ENCODE assay signal across 8 cellular contexts in genomic region chr22:37428649-37429586, GRCh38. TPM values are rescaled to one million over a fixed set of nuclear protein-coding genes. Genes with fewer than 3 reads are reported as not detected.
A peak's percentile ranks its signal among the peaks of the same experiment; 100 is the strongest.
DNase-seq lines count a peak whose midpoint lies in the region; ATAC-seq, FAIRE-seq and TF ChIP-seq lines count a peak whose summit lies in the region.

No MANE protein-coding gene starts in this region.

- no peaks in the 10 kb centered on the region for H3K9me3 ChIP-seq in mucosa of descending colon

- H3K36me3 Mint-ChIP-seq in WTC11: no peaks in the 10 kb centered on the region
- peaks cover 3% of the 10 kb centered on the region for H3K36me3 Mint-ChIP-seq in central memory CD8-positive, alpha-beta T cell (ENCODE audit: insufficient read depth)

- FAIRE-seq in D721Med (lab: Jason Lieb, UNC): no peak

- peak overlapping the region; percentile 47 for H3K4me3 Mint-ChIP-seq in WTC11
- H3K4me3 Mint-ChIP-seq in central memory CD8-positive, alpha-beta T cell: peak overlapping the region; percentile 64

- POLR2A ChIA-PET in WTC11 (lab: Charles Lee): no interaction called here

- peaks cover 4% of the 10 kb centered on the region for H3K4me1 ChIP-seq in mucosa of descending colon (ENCODE audit: low read depth)

- H3K9me3 Mint-ChIP-seq in WTC11: 0 out of 2 replicates have a peak, but pooled peaks cover 4% of the 10 kb centered on the region
- no peaks in the 10 kb centered on the region for H3K9me3 Mint-ChIP-seq in central memory CD8-positive, alpha-beta T cell

- peaks cover 14% of the 10 kb centered on the region for H3K4me1 Mint-ChIP-seq in WTC11
- peaks cover 19% of the 10 kb centered on the region for H3K4me1 Mint-ChIP-seq in central memory CD8-positive, alpha-beta T cell

- H3K27ac Mint-ChIP-seq in WTC11: no peak overlapping the region
- no peak overlapping the region for H3K27ac Mint-ChIP-seq in central memory CD8-positive, alpha-beta T cell (ENCODE audit: low read depth)

- intact Hi-C loops in mucosa of descending colon (cut with DNase I, micrococcal nuclease): loop anchor here in 1 of 2 donors (5.0 kb wide), 1 partner anchor 112 kb away; no protein-coding TSS in a partner anchor

- H3K27me3 Mint-ChIP-seq in WTC11 (ENCODE audit: low read depth): peaks cover 50% of the 10 kb centered on the region
- H3K27me3 Mint-ChIP-seq in central memory CD8-positive, alpha-beta T cell: peaks cover 78% of the 10 kb centered on the region

- DNase-seq in D721Med (ENCODE audit: insufficient read length, low spot score): no peak
- peak; percentile 46 for DNase-seq in LHCN-M2 (ENCODE audit: low read depth)
- peak; percentile 81 for DNase-seq in WTC11 (ENCODE audit: low spot score)
- peak; percentile 30 to 44 for DNase-seq in central memory CD8-positive, alpha-beta T cell (ENCODE audit: low spot score in 2 of 2)
- peak in 2 of 3 donors; percentile 55 to 62 for DNase-seq in mucosa of descending colon
- peak; percentile 60 for DNase-seq in superior temporal gyrus (ENCODE audit: extremely low spot score)

- TF ChIP-seq CTCF in D721Med (IDR thresholded peaks at IDR 0.05; ENCODE audit: insufficient read depth, missing control alignments) (peak; percentile 63), WTC11 (IDR thresholded peaks at IDR 0.05) (peak; percentile 68), mucosa of descending colon (IDR thresholded peaks at IDR 0.05) (peak; percentile 46)

- no peaks in the 10 kb centered on the region for H3K36me3 ChIP-seq in mucosa of descending colon (ENCODE audit: low read depth)

- no peak overlapping the region for H3K4me3 ChIP-seq in mucosa of descending colon

- ATAC-seq in WTC11 (peak; percentile 63), mucosa of descending colon (peak; percentile 50), GM19452 (IDR thresholded peaks at IDR 0.05; ENCODE audit: unreplicated experiment) (no peak), HG02798 (IDR thresholded peaks at IDR 0.05; ENCODE audit: poor library complexity, unreplicated experiment) (no peak)
- ATAC-seq in central memory CD8-positive, alpha-beta T cell (replicated peaks; ENCODE audit: extremely low read depth, poor library complexity, severe bottlenecking): peak; percentile 36

- CTCF ChIA-PET in WTC11 (lab: Charles Lee): interaction anchor here (0.5 to 4.5 kb wide), 55 partner anchors 9 to 377 kb away, joined by 3 to 69 read pairs (median 5); partner anchors contain the start of gene KCTD17

TF ChIP-seq in WTC11, 78 proteins besides CTCF, POLR2A, EP300 and RAD21:
- TF ChIP-seq PRDM15 (CRISPR knock-in tag; IDR thresholded peaks at IDR 0.05) (peak; percentile 54; the same call in 1 of the 2 replicates), TCF7 (CRISPR knock-in tag; IDR thresholded peaks at IDR 0.05; ENCODE audit: low read depth) (no peak), ZNF263 (CRISPR knock-in tag; IDR thresholded peaks at IDR 0.05; ENCODE audit: low read depth) (peak; percentile 70; the same call in 1 of the 2 replicates), E2F5 (CRISPR knock-in tag; IDR thresholded peaks at IDR 0.05) (no peak), NR2C2 (CRISPR knock-in tag; IDR thresholded peaks at IDR 0.05) (no peak)

RNA-seq across cellular contexts. Expression of gene ELFN2, which starts 1.6 kb away (rescaled TPM):
- 0.17 and 0.32 TPM in 2 replicates for total RNA-seq in LHCN-M2 (2014; rRNA removed)
- 0.53 TPM for polyA plus RNA-seq in LHCN-M2 (2012)
- 0.87 to 1.8 TPM (median 1.5 TPM) in 3 replicates for total RNA-seq in WTC11 (2021)
- under 1 TPM in 2 of 3 donors, not detected in 1; 0.35 to 0.54 TPM for total RNA-seq in mucosa of descending colon

RNA-seq across cellular contexts. Expression of gene MFNG, which starts 57.3 kb away (rescaled TPM):
- total RNA-seq in LHCN-M2 (2014; rRNA removed): 0.17 and 1.3 TPM in 2 replicates
- polyA plus RNA-seq in LHCN-M2 (2012): 0.24 TPM
- 3.2 to 4.8 TPM (median 3.7 TPM) in 3 replicates for total RNA-seq in WTC11 (2021)
- 10 to 100 TPM; 11.3 to 16.1 (median 13.7) TPM for total RNA-seq in mucosa of descending colon

Comparison
In these comparisons a context has a peak if more than half of its experiments do, and no peak if none do; other contexts are left out.
1. ATAC-seq: peak in WTC11 (single experiment), central memory CD8-positive, alpha-beta T cell (single experiment) and mucosa of descending colon (single experiment); none in GM19452 (single experiment) and HG02798 (single experiment).
2. Peak in every context shown above with its lines, with median percentiles within 50 percentile points of each other: CTCF ChIP-seq.